ENCODE assay signal across 1 cellular context in genomic region chr22:23168381-23169031, GRCh38.
TF ChIP-seq lines count a peak whose summit lies in the region.

No MANE protein-coding gene starts in this region.

TF ChIP-seq in H1, 55 proteins besides CTCF, POLR2A, EP300 and RAD21:
- TF ChIP-seq E2F6 (IDR thresholded peaks at IDR 0.05) (no peak), ASH2L (IDR thresholded peaks at IDR 0.05; ENCODE audit: low read length) (no peak), ATF2 (IDR thresholded peaks at IDR 0.05; ENCODE audit: low read length) (no peak), YY1 (IDR thresholded peaks at IDR 0.05; ENCODE audit: low read depth, low read length) (no peak), TAF7 (optimal IDR thresholded peaks at IDR 0.05; ENCODE audit: borderline replicate concordance, low read depth, low read length) (no peak), SAP30 (IDR thresholded peaks at IDR 0.05; ENCODE audit: insufficient read depth, insufficient replicate concordance, low read length) (no peak), CREB1 (IDR thresholded peaks at IDR 0.05) (no peak), POLR2AphosphoS5 (IDR thresholded peaks at IDR 0.05; ENCODE audit: low read depth, low read length) (no peak), SIRT6 (IDR thresholded peaks at IDR 0.05; ENCODE audit: low read length) (no peak), CTBP2 (IDR thresholded peaks at IDR 0.05; ENCODE audit: borderline replicate concordance, insufficient read depth, insufficient read length, low read length) (no peak), RBBP5 (IDR thresholded peaks at IDR 0.05; ENCODE audit: borderline replicate concordance, low read depth, low read length) (no peak), NRF1 (IDR thresholded peaks at IDR 0.05; ENCODE audit: low read depth, low read length) (no peak), RXRA (IDR thresholded peaks at IDR 0.05; ENCODE audit: insufficient read depth, low read depth, low read length) (no peak), BCL11A (IDR thresholded peaks at IDR 0.05; ENCODE audit: low read depth in 2 of 2, low read length in 2 of 2) (no peak)
TF ChIP-seq in H1: peak in this region for 0.
